22 cellular contexts compared by ENCODE assay signal in the genomic region with DNA sequence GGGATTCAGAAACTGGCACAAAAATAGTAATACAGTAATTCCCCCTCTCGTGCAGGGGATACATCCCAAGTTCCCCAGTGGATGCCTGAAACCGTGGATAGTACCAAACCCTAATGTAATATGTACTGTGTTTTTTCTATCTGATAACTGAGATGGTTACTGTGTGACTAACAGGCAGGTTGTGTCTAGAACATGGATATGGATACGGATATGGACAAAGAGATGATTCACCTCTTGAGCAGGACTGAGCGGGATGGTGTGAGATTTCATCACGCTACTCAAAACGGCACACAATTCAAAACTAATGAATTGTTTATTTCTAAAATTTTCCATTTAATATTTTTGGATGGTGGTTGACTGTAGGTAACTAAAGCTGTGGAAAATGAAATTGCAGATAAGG. TPM values are rescaled to one million over a fixed set of nuclear protein-coding genes. Genes with fewer than 3 reads are reported as not detected.
A peak's percentile ranks its signal among the peaks of the same experiment; 100 is the strongest.
DNase-seq lines count a peak whose midpoint lies in the region; ATAC-seq, FAIRE-seq and TF ChIP-seq lines count a peak whose summit lies in the region.
"Had no signal": no experiment of that assay in that cellular context is flagged by ENCODE, and none has a peak within 500 bp of the region (broad histone marks: within the 10 kb centered on the region; RNA-seq: fewer than 3 reads in every experiment).

No MANE protein-coding gene starts in this region.

- no peak overlapping the region for H3K4me3 ChIP-seq in bronchial epithelial cell (ENCODE audit: low read depth, low read length)
- H3K4me3 ChIP-seq: SJCRH30, upper lobe of left lung had no signal

- no peak for FAIRE-seq in bronchial epithelial cell (lab: Jason Lieb, UNC)

- TF ChIP-seq CTCF in bronchial epithelial cell (IDR thresholded peaks at IDR 0.05; ENCODE audit: insufficient read depth, low read length, severe bottlenecking), result no peak

- ATAC-seq in HG03342 (IDR thresholded peaks at IDR 0.05; ENCODE audit: unreplicated experiment) (no peak), GM18502 (IDR thresholded peaks at IDR 0.05; ENCODE audit: poor library complexity, unreplicated experiment) (no peak)
- ATAC-seq: activated CD8-positive, alpha-beta memory T cell treated with anti-CD3 and anti-CD28 coated beads, Interleukin-2, amount 10 ng/mL, durations not matched to agents 7 days and 5 days; activated naive CD8-positive, alpha-beta T cell treated with anti-CD3 and anti-CD28 coated beads, Interleukin-2, amount 50 U/mL, for 24 hours had no signal

- peak; percentile 52 for DNase-seq in DMS53 (lab: John Stamatoyannopoulos, UW)
- peak; percentile 80 for DNase-seq in HT1080 (ENCODE audit: low read depth)
- peak; percentile 95 for DNase-seq in bronchial epithelial cell (ENCODE audit: low read depth)
- peak; percentile 90 for DNase-seq in iris pigment epithelial cell (ENCODE audit: low read depth)
- no peak for DNase-seq in inferior parietal cortex (ENCODE audit: extremely low spot score)
- no peak for DNase-seq in HUDEP-2 (lab: John Stamatoyannopoulos, UW; ENCODE audit: unreplicated experiment in 76 of 76)
- DNase-seq: ACHN; activated CD8-positive, alpha-beta memory T cell treated with anti-CD3 and anti-CD28 coated beads, Interleukin-2, amount 10 ng/mL, durations not matched to agents 7 days and 5 days; activated naive CD8-positive, alpha-beta T cell treated with anti-CD3 and anti-CD28 coated beads, Interleukin-2, amount 50 U/mL, for 24 hours; CD4-positive, CD25-positive, alpha-beta regulatory T cell; central memory CD4-positive, alpha-beta T cell; effector memory CD4-positive, alpha-beta T cell; KG1; NCI-H1092; NCI-H524 treated with DMSO at 0.1 percent for 48 hours; retina; SJCRH30; stimulated activated naive CD4-positive, alpha-beta T cell; upper lobe of left lung had no signal

- peaks cover 38% of the 10 kb centered on the region for H3K36me3 ChIP-seq in bronchial epithelial cell (ENCODE audit: control insufficient read depth, insufficient read depth, low read length)

- H3K27me3 ChIP-seq in bronchial epithelial cell (ENCODE audit: control insufficient read depth, insufficient read depth, low read length), result no peaks in the 10 kb centered on the region
- H3K27me3 ChIP-seq: SJCRH30, upper lobe of left lung had no signal

RNA-seq across cellular contexts. Expression of a gene that starts 3.4 kb away (rescaled TPM):
- total RNA-seq in HT1080 (2014; rRNA removed; shearing (Covaris generic)), result 109 and 124 TPM in 2 replicates
- 74.6 and 80.1 TPM in 2 replicates for polyA plus RNA-seq in HT1080 (2015; cell fraction: cytosol; rRNA removed)
- polyA plus RNA-seq in HT1080 (2015; cell fraction: nucleus; rRNA removed), result 188 and 230 TPM in 2 replicates
- total RNA-seq in bronchial epithelial cell, result 127 and 221 TPM in 2 replicates

RNA-seq across cellular contexts. Expression of a gene that starts 9.6 kb away (rescaled TPM):
- 101 and 118 TPM in 2 replicates for total RNA-seq in HT1080 (2014; rRNA removed; shearing (Covaris generic))
- polyA plus RNA-seq in HT1080 (2015; cell fraction: cytosol; rRNA removed), result 81.2 and 82.8 TPM in 2 replicates
- 314 and 330 TPM in 2 replicates for polyA plus RNA-seq in HT1080 (2015; cell fraction: nucleus; rRNA removed)
- 32.6 and 40.1 TPM in 2 replicates for total RNA-seq in bronchial epithelial cell

RNA-seq across cellular contexts. Expression of a gene that starts 11.6 kb away (rescaled TPM):
- 0.31 and 0.33 TPM in 2 replicates for total RNA-seq in HT1080 (2014; rRNA removed; shearing (Covaris generic))
- 0.21 and 0.22 TPM in 2 replicates for polyA plus RNA-seq in HT1080 (2015; cell fraction: cytosol; rRNA removed)
- 0.68 and 0.99 TPM in 2 replicates for polyA plus RNA-seq in HT1080 (2015; cell fraction: nucleus; rRNA removed)
- total RNA-seq in bronchial epithelial cell, result 0.26 and 1.3 TPM in 2 replicates
- total RNA-seq: mononuclear cell, SJCRH30 had no signal

Comparison
In these comparisons a context has a peak if more than half of its experiments do, and no peak if none do; other contexts are left out.
1. DNase-seq: peak in DMS53 (single experiment), HT1080 (single experiment), bronchial epithelial cell (single experiment) and iris pigment epithelial cell (single experiment); none in inferior parietal cortex (single experiment) and HUDEP-2 (0 of 76).